12 cellular contexts compared by ENCODE assay signal in genomic region chr2:112713585-112713925, GRCh38. TPM values are rescaled to one million over a fixed set of nuclear protein-coding genes. Genes with fewer than 3 reads are reported as not detected.
"Had no signal": no experiment of that assay in that cellular context is flagged by ENCODE, and none has a peak within 500 bp of the region (broad histone marks: within the 10 kb centered on the region; RNA-seq: fewer than 3 reads in every experiment).

No MANE protein-coding gene starts in this region.

- H3K9me3 Mint-ChIP-seq: activated T-cell treated with anti-CD3 and anti-CD28 coated beads, Interleukin-2, amount 50 U/mL, for 24 hours; stimulated activated naive CD8-positive, alpha-beta T cell treated with anti-CD3 and anti-CD28 coated beads, Interleukin-15, amount 100 ng/mL, for 72 hours had no signal

- H3K27ac Mint-ChIP-seq: activated T-cell treated with anti-CD3 and anti-CD28 coated beads, Interleukin-2, amount 50 U/mL, for 24 hours; progenitor cell of endocrine pancreas; stimulated activated naive CD8-positive, alpha-beta T cell treated with anti-CD3 and anti-CD28 coated beads, Interleukin-15, amount 100 ng/mL, for 72 hours had no signal

- ATAC-seq: stimulated activated naive CD8-positive, alpha-beta T cell treated with anti-CD3 and anti-CD28 coated beads, Interleukin-15, amount 100 ng/mL, for 72 hours had no signal

- H3K4me3 Mint-ChIP-seq: activated T-cell treated with anti-CD3 and anti-CD28 coated beads, Interleukin-2, amount 50 U/mL, for 24 hours; stimulated activated naive CD8-positive, alpha-beta T cell treated with anti-CD3 and anti-CD28 coated beads, Interleukin-15, amount 100 ng/mL, for 72 hours had no signal

- DNase-seq: effector CD8-positive, alpha-beta T cell; right cardiac atrium; SW 1271; testis; upper lobe of right lung had no signal

RNA-seq across cellular contexts. Expression of gene NT5DC4, which starts 7.3 kb away (rescaled TPM):
- total RNA-seq: ascending aorta, cardiac muscle cell, kidney epithelial cell, progenitor cell of endocrine pancreas, right cardiac atrium, SJSA1, upper lobe of right lung had no signal

RNA-seq across cellular contexts. Expression of gene CKAP2L, which starts 50.9 kb away (rescaled TPM):
- total RNA-seq: ascending aorta had no signal
